Comparison of ENCODE assay signal across 14 cellular contexts in genomic region chr13:112756967-112757758, GRCh38.
A peak's percentile ranks its signal among the peaks of the same experiment; 100 is the strongest.
DNase-seq lines count a peak whose midpoint lies in the region; ATAC-seq and TF ChIP-seq lines count a peak whose summit lies in the region.
"Had no signal": no experiment of that assay in that cellular context is flagged by ENCODE, and none has a peak within 500 bp of the region (broad histone marks: within the 10 kb centered on the region; RNA-seq: fewer than 3 reads in every experiment).

No MANE protein-coding gene starts in this region.

- H3K4me3 ChIP-seq in body of pancreas: no peak overlapping the region
- H3K4me3 ChIP-seq: coronary artery, gastrocnemius medialis, lung had no signal

- H3K27ac Mint-ChIP-seq in CD14-positive monocyte: peak overlapping the region in 1 of 7 donors; percentile 46

- H3K4me3 Mint-ChIP-seq in CD14-positive monocyte: no peak overlapping the region

- TF ChIP-seq POLR2A in body of pancreas (IDR thresholded peaks at IDR 0.05): no peak

- ATAC-seq in body of pancreas (peak; percentile 24), HG03139 (IDR thresholded peaks at IDR 0.05; ENCODE audit: unreplicated experiment) (no peak)
- ATAC-seq: activated CD4-positive, CD25-positive, alpha-beta regulatory T cell treated with anti-CD3 and anti-CD28 coated beads, Interleukin-2, amount 50 U/mL, for 24 hours; gastrocnemius medialis had no signal

- intact Hi-C loops in body of pancreas (cut with DNase I): no loop called here
- intact Hi-C loops in CD14-positive monocyte (cut with micrococcal nuclease): no loop called here

- TF ChIP-seq CTCF in body of pancreas (IDR thresholded peaks at IDR 0.05) (no peak), CD14-positive monocyte (IDR thresholded peaks at IDR 0.05) (no peak)

- peaks cover 15 to 41% of the 10 kb centered on the region in 2 donors for H3K36me3 Mint-ChIP-seq in CD14-positive monocyte

- H3K4me1 Mint-ChIP-seq in CD14-positive monocyte: peaks cover 7% of the 10 kb centered on the region

- no peaks in the 10 kb centered on the region for H3K36me3 ChIP-seq in body of pancreas (replicated peaks in 1 of 2; ENCODE audit: insufficient read depth in 1 of 2, low read depth in 2 of 2)
- H3K36me3 ChIP-seq: gastrocnemius medialis had no signal

- H3K27ac ChIP-seq in body of pancreas: peak overlapping the region in 2 of 4 donors; percentile 16 to 64
- H3K27ac ChIP-seq: coronary artery had no signal

- H3K27me3 Mint-ChIP-seq in CD14-positive monocyte (ENCODE audit: low read depth in 3 of 3): no peaks in the 10 kb centered on the region

- peaks cover 13% of the 10 kb centered on the region for H3K4me1 ChIP-seq in body of pancreas

- no peaks in the 10 kb centered on the region for H3K9me3 ChIP-seq in body of pancreas
- H3K9me3 ChIP-seq: gastrocnemius medialis had no signal

- 42 to 67% methylated on average over 16 of the region's 16 CpGs for WGBS in body of pancreas, 2 donors

- H3K9me3 Mint-ChIP-seq in CD14-positive monocyte: no peaks in the 10 kb centered on the region

- DNase-seq in NCI-H510A treated with DMSO at 0.1 percent for 48 hours (lab: John Stamatoyannopoulos, UW) (peak; percentile 68), NCI-H510A (lab: John Stamatoyannopoulos, UW) (no peak), body of pancreas (no peak), midbrain (lab: John Stamatoyannopoulos, UW) (peak; percentile 87), CD14-positive monocyte (ENCODE audit: low spot score) (no peak), cerebellar nuclear complex (lab: John Stamatoyannopoulos, UW) (no peak), cerebellar cortex (ENCODE audit: low spot score) (no peak)
- DNase-seq: DMS79 treated with DMSO at 0.1 percent for 48 hours, gastrocnemius medialis, NCI-H187 treated with DMSO at 0.1 percent for 48 hours had no signal

- H3K27me3 ChIP-seq in body of pancreas: no peaks in the 10 kb centered on the region
- H3K27me3 ChIP-seq: gastrocnemius medialis had no signal

Comparison
In these comparisons a context has a peak if more than half of its experiments do, and no peak if none do; other contexts are left out.
1. DNase-seq: peak in NCI-H510A treated with DMSO at 0.1 percent for 48 hours (single experiment) and midbrain (single experiment); none in NCI-H510A (single experiment), body of pancreas (0 of 4), CD14-positive monocyte (single experiment), cerebellar nuclear complex (0 of 2) and cerebellar cortex (single experiment).